11 cellular contexts compared by ENCODE assay signal in the genomic region with DNA sequence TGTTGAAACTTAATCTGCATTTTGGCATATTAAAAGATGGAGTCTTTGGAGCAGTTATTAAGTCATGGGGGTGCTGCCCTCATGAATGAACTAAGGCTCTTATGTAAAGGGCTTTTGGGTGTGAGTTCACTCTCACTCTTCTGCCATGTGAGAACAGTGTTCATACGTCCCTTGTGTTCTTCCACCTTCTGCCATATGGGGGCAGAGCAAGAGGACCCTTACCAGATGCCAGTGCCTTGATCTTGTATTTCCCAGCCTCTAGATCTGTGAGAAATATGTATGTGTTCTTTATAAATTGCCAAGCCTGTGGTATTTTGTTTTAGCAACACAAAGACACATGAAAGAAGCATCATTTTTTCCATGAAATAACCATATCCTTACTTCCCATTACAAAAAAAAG.
DNase-seq lines count a peak whose midpoint lies in the region; ATAC-seq and TF ChIP-seq lines count a peak whose summit lies in the region.
"Had no signal": no experiment of that assay in that cellular context is flagged by ENCODE, and none has a peak within 500 bp of the region (broad histone marks: within the 10 kb centered on the region; RNA-seq: fewer than 3 reads in every experiment).

No MANE protein-coding gene starts in this region.

- DNase-seq in GM12864 (ENCODE audit: low read depth) = no peak
- DNase-seq in SK-MEL-5 (ENCODE audit: low read depth, low spot score) = peak; percentile 58
- peak; percentile 17 for DNase-seq in iPS-NIHi7 (ENCODE audit: extremely low spot score)
- DNase-seq in middle frontal gyrus (ENCODE audit: extremely low spot score, low spot score) = no peak
- DNase-seq in retina = no peak
- DNase-seq in AG08396 (ENCODE audit: low spot score) = no peak
- DNase-seq in DMS153 (lab: John Stamatoyannopoulos, UW) = no peak
- DNase-seq: activated CD4-positive, CD25-positive, alpha-beta regulatory T cell treated with anti-CD3 and anti-CD28 coated beads, Interleukin-2, amount 50 U/mL, for 72 hours; activated naive CD8-positive, alpha-beta T cell treated with anti-CD3 and anti-CD28 coated beads for 36 hours; natural killer cell had no signal

- H3K4me3 ChIP-seq in GM12864 (ENCODE audit: low read depth, low read length) = no peak overlapping the region

- TF ChIP-seq CTCF in GM12864 (IDR thresholded peaks at IDR 0.05; ENCODE audit: low read depth, low read length, missing control alignments) = peak; percentile 37

- ATAC-seq in HG02623 (IDR thresholded peaks at IDR 0.05; ENCODE audit: unreplicated experiment) = peak; percentile 41
- ATAC-seq: natural killer cell had no signal

- in situ Hi-C loops in SK-MEL-5 (cut with HindIII; ENCODE audit: low pct_unique_long_range_greater_than_20kb, low sequenced_read_pairs) = no loop called here

Comparison
In these comparisons a context has a peak if more than half of its experiments do, and no peak if none do; other contexts are left out.
1. DNase-seq: peak in SK-MEL-5 (single experiment) and iPS-NIHi7 (single experiment); none in GM12864 (single experiment), middle frontal gyrus (single experiment), retina (single experiment), AG08396 (single experiment) and DMS153 (single experiment).